ENCODE assay signal across 22 cellular contexts in the genomic region with DNA sequence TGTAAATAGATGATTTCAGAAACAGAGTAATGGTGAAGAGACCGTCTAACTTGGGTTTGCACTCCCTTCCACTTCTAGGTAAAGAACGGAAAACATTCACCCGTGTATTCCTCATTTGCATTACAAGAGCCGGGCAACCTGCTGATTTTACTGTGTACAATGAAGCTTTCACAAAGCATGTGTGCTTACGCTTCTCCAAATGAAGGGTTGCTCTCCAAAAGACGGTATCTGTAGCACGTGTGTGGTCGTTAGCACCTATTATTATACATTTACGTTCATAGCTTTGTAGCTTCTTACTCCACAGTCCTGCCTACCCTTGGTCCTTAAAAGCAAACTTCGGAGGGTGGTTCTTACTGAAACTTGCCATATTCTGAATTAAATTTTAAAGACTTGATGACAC.
"Had no signal": no experiment of that assay in that cellular context is flagged by ENCODE, and none has a peak within 500 bp of the region (broad histone marks: within the 10 kb centered on the region; RNA-seq: fewer than 3 reads in every experiment).

No MANE protein-coding gene starts in this region.

- H3K4me3 ChIP-seq: breast epithelium, dorsolateral prefrontal cortex, esophagus muscularis mucosa, hepatocyte, left ventricle myocardium inferior, ovary, psoas muscle, upper lobe of left lung had no signal

- H3K4me2 ChIP-seq: hepatocyte had no signal

- ATAC-seq: effector memory CD8-positive, alpha-beta T cell; psoas muscle; right cardiac atrium; stimulated activated naive CD8-positive, alpha-beta T cell treated with anti-CD3 and anti-CD28 coated beads, Interleukin-15, Interleukin-2, amounts not matched to agents 100 U/mL and 50 U/mL, for 24 hours had no signal

- H2AFZ ChIP-seq: hepatocyte had no signal

- DNase-seq: activated CD4-positive, alpha-beta T cell treated with anti-CD3 and anti-CD28 coated beads for 1 hour; activated CD4-positive, alpha-beta T cell treated with anti-CD3 and anti-CD28 coated beads, Interleukin-2, amount 50 U/mL, for 1 hour; activated naive CD4-positive, alpha-beta T cell; activated T-cell treated with anti-CD3 and anti-CD28 coated beads, Interleukin-2, amount 50 U/mL, for 1 hour; dorsolateral prefrontal cortex; effector memory CD8-positive, alpha-beta T cell; glutamatergic neuron; kidney glomerular epithelial cell; left ventricle myocardium inferior; mammary epithelial cell; midbrain; ovary; psoas muscle; right cardiac atrium; stimulated activated CD4-positive, alpha-beta T cell treated with anti-CD3 and anti-CD28 coated beads, Interleukin-4, amount 100 ng/mL, for 24 hours; stimulated activated naive CD8-positive, alpha-beta T cell treated with anti-CD3 and anti-CD28 coated beads, Interleukin-15, Interleukin-2, amounts not matched to agents 100 U/mL and 50 U/mL, for 24 hours; T-helper 9 cell; upper lobe of left lung had no signal

- H3K27ac ChIP-seq: breast epithelium, dorsolateral prefrontal cortex, esophagus muscularis mucosa, hepatocyte, left ventricle myocardium inferior, neutrophil, ovary, psoas muscle, upper lobe of left lung had no signal

- H3K36me3 ChIP-seq: breast epithelium, esophagus muscularis mucosa, left ventricle myocardium inferior, neutrophil, ovary, upper lobe of left lung had no signal

- H3K9me3 ChIP-seq: breast epithelium, esophagus muscularis mucosa, left ventricle myocardium inferior, neutrophil, ovary, psoas muscle, upper lobe of left lung had no signal

- H3K79me2 ChIP-seq: hepatocyte had no signal

- H3K4me1 ChIP-seq: breast epithelium, left ventricle myocardium inferior, psoas muscle, upper lobe of left lung had no signal

- H3K27me3 ChIP-seq: ovary had no signal
